Comparison of ENCODE assay signal across 9 cellular contexts in genomic region chr1:94068096-94068830, GRCh38. TPM values are rescaled to one million over a fixed set of nuclear protein-coding genes. Genes with fewer than 3 reads are reported as not detected.
DNase-seq lines count a peak whose midpoint lies in the region; ATAC-seq and TF ChIP-seq lines count a peak whose summit lies in the region.
"Had no signal": no experiment of that assay in that cellular context is flagged by ENCODE, and none has a peak within 500 bp of the region (broad histone marks: within the 10 kb centered on the region; RNA-seq: fewer than 3 reads in every experiment).

No MANE protein-coding gene starts in this region.

- no peaks in the 10 kb centered on the region for H3K27me3 ChIP-seq in GM23248 (replicated peaks; ENCODE audit: insufficient read depth)
- H3K27me3 ChIP-seq in RWPE2 (ENCODE audit: insufficient read depth, poor library complexity, severe bottlenecking), result no peaks in the 10 kb centered on the region
- H3K27me3 ChIP-seq in skeletal muscle tissue (ENCODE audit: control insufficient read depth in 3 of 3, insufficient read depth in 3 of 3, low read length in 3 of 3), result peaks cover 0 to 2% (median 0%) of the 10 kb centered on the region in 3 donors

- H4K20me1 ChIP-seq in GM23248 (ENCODE audit: insufficient read depth), result no peaks in the 10 kb centered on the region

- H3K9me2 ChIP-seq in GM23248 (ENCODE audit: insufficient read depth), result no peaks in the 10 kb centered on the region

- in situ Hi-C loops in GM23248 (cut with MboI), result no loop called here

- peaks cover 9% of the 10 kb centered on the region for H3K4me1 ChIP-seq in GM23248 (ENCODE audit: insufficient read depth)
- H3K4me1 ChIP-seq in RWPE2 (ENCODE audit: insufficient read depth, poor library complexity, severe bottlenecking), result no peaks in the 10 kb centered on the region
- H3K4me1 ChIP-seq in skeletal muscle tissue (ENCODE audit: control insufficient read depth in 3 of 3, insufficient read depth in 3 of 3, low read length in 3 of 3), result peaks cover 31 to 34% (median 31%) of the 10 kb centered on the region in 3 donors

- WGBS in GM23248 (ENCODE audit: low coverage in 1 of 2, low lambda C conversion rate in 2 of 2, missing lambda C conversion rate in 2 of 2), 2 experiments, result 89 to 91% methylated on average over 5 of the region's 5 CpGs

- ATAC-seq in RWPE2 (ENCODE audit: low read depth) (peak; percentile 21; the same call in 1 of the 3 replicates), GM21360 (IDR thresholded peaks at IDR 0.05; ENCODE audit: unreplicated experiment) (no peak), GM21367 (IDR thresholded peaks at IDR 0.05; ENCODE audit: unreplicated experiment) (no peak)
- ATAC-seq: activated CD8-positive, alpha-beta memory T cell treated with anti-CD3 and anti-CD28 coated beads, Interleukin-2, amount 10 ng/mL, durations not matched to agents 7 days and 5 days had no signal

- DNase-seq in GM23248 (peak; percentile 38), RWPE2 (ENCODE audit: low spot score) (no peak), glomerular visceral epithelial cell (ENCODE audit: extremely low spot score) (peak; percentile 66), Ammon's horn (ENCODE audit: low spot score) (no peak), Kasumi-1 (lab: John Stamatoyannopoulos, UW) (no peak)
- DNase-seq: activated CD8-positive, alpha-beta memory T cell treated with anti-CD3 and anti-CD28 coated beads, Interleukin-2, amount 10 ng/mL, durations not matched to agents 7 days and 5 days had no signal

- no peak for TF ChIP-seq CTCF in RWPE2 (IDR thresholded peaks at IDR 0.05; ENCODE audit: poor library complexity, severe bottlenecking)

- H3K36me3 ChIP-seq in GM23248 (ENCODE audit: low read depth), result no peaks in the 10 kb centered on the region
- no peaks in the 10 kb centered on the region for H3K36me3 ChIP-seq in RWPE2 (ENCODE audit: low read depth)
- H3K36me3 ChIP-seq in skeletal muscle tissue (ENCODE audit: control insufficient read depth in 3 of 3, insufficient read depth in 3 of 3, low read length in 3 of 3), result no peaks in the 10 kb centered on the region

- H3K27ac ChIP-seq in GM23248 (no peak overlapping the region), RWPE2 (ENCODE audit: poor library complexity, severe bottlenecking) (no peak overlapping the region), skeletal muscle tissue (ENCODE audit: low read depth, low read length) (peak overlapping the region; percentile 52)

- H3K4me3 ChIP-seq in GM23248, result no peak overlapping the region
- H3K4me3 ChIP-seq in RWPE2 (ENCODE audit: severe bottlenecking), result no peak overlapping the region
- no peak overlapping the region for H3K4me3 ChIP-seq in skeletal muscle tissue (ENCODE audit: low read length in 3 of 3)

- no peaks in the 10 kb centered on the region for H3K79me2 ChIP-seq in GM23248 (ENCODE audit: insufficient read depth)

- H3K4me2 ChIP-seq in GM23248 (ENCODE audit: unreplicated experiment), result no peak overlapping the region

- H3K9ac ChIP-seq in GM23248 (no peak overlapping the region), skeletal muscle tissue (ENCODE audit: low read depth in 1 of 3, low read length in 3 of 3) (no peak overlapping the region)

- H3K9me3 ChIP-seq in GM23248 (ENCODE audit: low read depth), result no peaks in the 10 kb centered on the region
- no peaks in the 10 kb centered on the region for H3K9me3 ChIP-seq in RWPE2 (ENCODE audit: severe bottlenecking)
- no peaks in the 10 kb centered on the region for H3K9me3 ChIP-seq in skeletal muscle tissue (ENCODE audit: control insufficient read depth in 3 of 3, low read length in 3 of 3)

- no peaks in the 10 kb centered on the region for H3F3A ChIP-seq in GM23248 (ENCODE audit: insufficient read depth)

- H2AFZ ChIP-seq in GM23248, result no peak overlapping the region

RNA-seq across cellular contexts. Expression of gene ABCA4, which starts 52.7 kb away (rescaled TPM):
- total RNA-seq in GM23248 (2014; rRNA removed; shearing (Covaris generic)), result 0.63 and 3.7 TPM in 2 replicates
- polyA plus RNA-seq in GM23248 (2016; fragmentation: Nextera tagmentation; extraction: Ambion mirVana), result 0.20 and 0.25 TPM in 2 replicates
- total RNA-seq in skeletal muscle tissue, result 2.1 TPM
- total RNA-seq: activated CD8-positive, alpha-beta memory T cell treated with anti-CD3 and anti-CD28 coated beads, Interleukin-2, amount 10 ng/mL, durations not matched to agents 7 days and 5 days had no signal

Comparison
In these comparisons a context has a peak if more than half of its experiments do, and no peak if none do; other contexts are left out.
1. DNase-seq: peak in GM23248 (single experiment) and glomerular visceral epithelial cell (single experiment); none in RWPE2 (single experiment), Ammon's horn (single experiment) and Kasumi-1 (0 of 2).